ENCODE assay signal across 8 cellular contexts in the genomic region with DNA sequence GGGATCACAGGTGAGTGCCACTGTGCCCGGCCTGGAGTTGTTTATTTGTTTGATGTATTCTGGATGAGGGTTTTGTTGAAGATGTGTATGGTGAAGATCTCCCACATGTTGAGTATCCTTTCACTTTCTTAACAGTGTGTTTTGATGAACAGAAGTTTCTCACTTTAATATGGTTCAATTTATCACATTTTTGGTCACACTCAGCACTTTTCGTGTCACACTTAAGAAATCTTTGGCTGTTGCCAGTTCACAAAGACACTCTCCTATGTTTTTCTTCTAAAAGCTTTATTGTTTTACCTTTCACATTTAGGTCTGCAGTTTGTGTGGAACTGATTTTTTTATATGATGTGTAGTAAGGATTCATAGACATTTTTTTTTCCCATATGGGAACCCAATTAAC.
"Had no signal": no experiment of that assay in that cellular context is flagged by ENCODE, and none has a peak within 500 bp of the region (broad histone marks: within the 10 kb centered on the region; RNA-seq: fewer than 3 reads in every experiment).

No MANE protein-coding gene starts in this region.

- H3K4me3 Mint-ChIP-seq: GM23338, H9 had no signal

- DNase-seq: H9, HCEC 1CT, KBM-7 had no signal

- ATAC-seq: GM23338 had no signal

- H3K4me3 ChIP-seq: GM23338 had no signal

- H3K27ac Mint-ChIP-seq: GM23338, H9 had no signal

- H2AFZ ChIP-seq: GM23338 had no signal

- FAIRE-seq: H1, H54, HTR-8/SVneo had no signal

- H3K9ac ChIP-seq: KMS-11 had no signal

- H3K4me2 ChIP-seq: GM23338, KMS-11 had no signal

- H3K27ac ChIP-seq: KMS-11 had no signal
